Comparison of ENCODE assay signal across 8 cellular contexts in the genomic region with DNA sequence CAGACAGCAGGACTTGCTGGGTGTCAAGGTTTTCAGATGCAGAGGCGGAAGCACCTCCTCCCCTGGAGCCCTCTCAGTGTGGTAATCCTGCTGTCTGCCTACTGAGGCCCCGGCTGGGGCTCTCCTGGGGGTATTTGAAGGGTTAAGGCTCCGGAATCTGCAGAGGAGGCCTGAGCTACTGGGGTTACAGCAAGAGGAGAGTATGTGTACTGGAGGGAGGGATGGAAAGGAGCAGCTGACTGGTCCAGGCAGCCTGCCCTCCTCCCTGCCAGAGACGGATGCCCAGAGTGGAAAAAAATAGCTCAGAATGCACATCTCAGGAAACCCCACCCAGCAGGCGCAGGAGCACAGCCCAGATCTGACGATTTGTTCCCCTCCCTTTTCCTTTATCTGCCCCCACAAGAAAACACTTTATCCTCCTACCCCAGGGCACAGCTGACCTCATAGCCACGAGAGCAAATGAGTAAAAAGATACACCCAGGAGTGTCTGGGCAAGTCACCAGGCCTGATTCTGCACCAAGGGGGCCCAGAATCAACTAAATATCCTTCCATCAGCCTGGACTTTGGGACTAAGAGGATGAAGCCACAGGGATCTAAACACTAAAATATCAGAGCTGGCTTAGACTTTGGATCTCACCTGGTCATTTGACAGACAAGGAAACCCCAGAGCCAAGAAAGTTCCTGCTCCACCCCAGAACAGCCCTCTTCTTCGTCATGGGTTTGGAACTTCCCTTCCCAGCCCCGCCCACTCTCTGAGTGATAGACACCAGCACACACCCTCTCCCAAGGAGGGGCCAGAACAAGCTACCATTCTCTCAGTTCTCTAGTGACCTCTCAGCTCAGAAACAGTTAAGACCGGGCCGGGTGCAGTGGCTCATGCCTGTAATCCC. TPM values are rescaled to one million over a fixed set of nuclear protein-coding genes. Genes with fewer than 3 reads are reported as not detected.
DNase-seq lines count a peak whose midpoint lies in the region; ATAC-seq, FAIRE-seq and TF ChIP-seq lines count a peak whose summit lies in the region.

No MANE protein-coding gene starts in this region.

- H3K27ac ChIP-seq in pancreas (peak overlapping the region; percentile 73 to 100 (median 88)), thymus (ENCODE audit: low read depth) (peak overlapping the region; percentile 79)

- 6 to 9% methylated on average over 11 of the region's 11 CpGs for WGBS in pancreas, 2 donors
- 20% methylated on average over 11 of the region's 11 CpGs for WGBS in thymus

- H3K36me3 ChIP-seq in BE2C (no peaks in the 10 kb centered on the region), pancreas (no peaks in the 10 kb centered on the region), thymus (ENCODE audit: control insufficient read depth, insufficient read depth) (peaks cover 6% of the 10 kb centered on the region)

- intact Hi-C loops in pancreas (cut with DNase I), result no loop called here

- H3K9me3 ChIP-seq in BE2C, result no peaks in the 10 kb centered on the region
- no peaks in the 10 kb centered on the region for H3K9me3 ChIP-seq in pancreas
- H3K9me3 ChIP-seq in thymus (ENCODE audit: control insufficient read depth), result no peaks in the 10 kb centered on the region

- peak; percentile 53 for FAIRE-seq in pancreas (lab: Jason Lieb, UNC)

- ATAC-seq in GM19351 (IDR thresholded peaks at IDR 0.05; ENCODE audit: unreplicated experiment) (peak; percentile 48), HG03520 (IDR thresholded peaks at IDR 0.05; ENCODE audit: unreplicated experiment) (peak; percentile 49), pancreas (peak; percentile 60 to 71 (median 66))
- peak; percentile 79 to 81 for ATAC-seq in activated naive CD4-positive, alpha-beta T cell treated with anti-CD3 and anti-CD28 coated beads, Interleukin-2, amount 50 U/mL, for 72 hours

- H3K4me1 ChIP-seq in BE2C (peaks cover 5% of the 10 kb centered on the region; the same call in 1 of the 2 replicates), pancreas (peaks cover 68 to 82% (median 80%) of the 10 kb centered on the region in 3 donors), thymus (ENCODE audit: control insufficient read depth, insufficient read depth, low read length) (peaks cover 46% of the 10 kb centered on the region)

- DNase-seq in BE2C (peak; percentile 58), SK-N-DZ (ENCODE audit: low spot score) (peak; percentile 60), glomerular visceral epithelial cell (ENCODE audit: extremely low spot score) (peak; percentile 91), pancreas (peak in 5 of 6 donors; percentile 83 to 94 (median 92))
- DNase-seq in activated naive CD4-positive, alpha-beta T cell treated with anti-CD3 and anti-CD28 coated beads, Interleukin-2, amount 50 U/mL, for 72 hours (ENCODE audit: low spot score in 2 of 2), result peak; percentile 73 to 87

- H3K36me3 Mint-ChIP-seq in activated naive CD4-positive, alpha-beta T cell treated with anti-CD3 and anti-CD28 coated beads, Interleukin-2, amount 50 U/mL, for 72 hours, result no peaks in the 10 kb centered on the region

- H3K27me3 ChIP-seq in BE2C (no peaks in the 10 kb centered on the region), pancreas (no peaks in the 10 kb centered on the region), thymus (ENCODE audit: control insufficient read depth, insufficient read depth) (no peaks in the 10 kb centered on the region)

- H3K9me3 Mint-ChIP-seq in activated naive CD4-positive, alpha-beta T cell treated with anti-CD3 and anti-CD28 coated beads, Interleukin-2, amount 50 U/mL, for 72 hours, result no peaks in the 10 kb centered on the region

- TF ChIP-seq CTCF in BE2C (IDR thresholded peaks at IDR 0.05; ENCODE audit: low read depth, low read length) (no peak), pancreas (IDR thresholded peaks at IDR 0.05) (no peak)

- peak overlapping the region; percentile 96 for H3K27ac Mint-ChIP-seq in activated naive CD4-positive, alpha-beta T cell treated with anti-CD3 and anti-CD28 coated beads, Interleukin-2, amount 50 U/mL, for 72 hours

- H3K4me3 ChIP-seq in BE2C (ENCODE audit: low read depth, low read length) (0 out of 2 replicates have a peak overlapping the region, but pooled peaks have one; percentile 8), pancreas (peak overlapping the region in 2 of 4 donors; percentile 11 to 32), thymus (ENCODE audit: low read length) (peak overlapping the region; percentile 41)

RNA-seq across cellular contexts. Expression of a gene that starts 5.5 kb away (rescaled TPM):
- polyA plus RNA-seq in BE2C (2012; ENCODE audit: insufficient read depth, insufficient read length, low read depth), result 3.5 TPM
- 1.6 and 2.0 TPM in 2 replicates for polyA plus RNA-seq in SK-N-DZ (2014; cell fraction: cytosol; rRNA removed)
- polyA plus RNA-seq in SK-N-DZ (2014; cell fraction: nucleus; rRNA removed), result 1.4 TPM in 2 replicates
- total RNA-seq in activated naive CD4-positive, alpha-beta T cell treated with anti-CD3 and anti-CD28 coated beads, Interleukin-2, amount 50 U/mL, for 72 hours, result 10 to 100 TPM; 46.1 to 47.5 TPM
- 100 to 1,000 TPM; 147 to 196 (median 170) TPM for total RNA-seq in pancreas
- 10 to 100 TPM; 56.6 to 84.1 TPM for polyA plus RNA-seq in pancreas
- 56.2 TPM for polyA plus RNA-seq in thymus

RNA-seq across cellular contexts. Expression of a gene that starts 16.5 kb away (rescaled TPM):
- polyA plus RNA-seq in BE2C (2012; ENCODE audit: insufficient read depth, insufficient read length, low read depth), result 212 TPM
- 72.8 and 76.1 TPM in 2 replicates for polyA plus RNA-seq in SK-N-DZ (2014; cell fraction: cytosol; rRNA removed)
- 54.6 and 55.3 TPM in 2 replicates for polyA plus RNA-seq in SK-N-DZ (2014; cell fraction: nucleus; rRNA removed)
- total RNA-seq in activated naive CD4-positive, alpha-beta T cell treated with anti-CD3 and anti-CD28 coated beads, Interleukin-2, amount 50 U/mL, for 72 hours, result 10 to 100 TPM; 25.1 to 30.4 TPM
- 10 to 100 TPM; 17.2 to 32.2 (median 21.4) TPM for total RNA-seq in pancreas
- polyA plus RNA-seq in pancreas (10 to 100 TPM; 48.9 to 89.1 TPM), thymus (76.1 TPM)

RNA-seq across cellular contexts. Expression of a gene that starts 16.9 kb away (rescaled TPM):
- polyA plus RNA-seq in BE2C (2012; ENCODE audit: insufficient read depth, insufficient read length, low read depth), result 322 TPM
- 128 and 170 TPM in 2 replicates for polyA plus RNA-seq in SK-N-DZ (2014; cell fraction: cytosol; rRNA removed)
- polyA plus RNA-seq in SK-N-DZ (2014; cell fraction: nucleus; rRNA removed), result 197 and 224 TPM in 2 replicates
- 10 to 100 TPM; 67.7 to 68.4 TPM for total RNA-seq in activated naive CD4-positive, alpha-beta T cell treated with anti-CD3 and anti-CD28 coated beads, Interleukin-2, amount 50 U/mL, for 72 hours
- 10 to 100 TPM; 34.0 to 51.8 (median 39.8) TPM for total RNA-seq in pancreas
- polyA plus RNA-seq in pancreas, result 10 to 100 TPM; 46.8 to 85.5 TPM
- 67.2 TPM for polyA plus RNA-seq in thymus

RNA-seq across cellular contexts. Expression of a gene that starts 26.0 kb away (rescaled TPM):
- polyA plus RNA-seq in BE2C (2012; ENCODE audit: insufficient read depth, insufficient read length, low read depth), result 6.8 TPM
- polyA plus RNA-seq in SK-N-DZ (2014; cell fraction: cytosol; rRNA removed), result 0.91 and 1.2 TPM in 2 replicates
- 1.3 TPM in 1 of 2 replicates, not detected in the other for polyA plus RNA-seq in SK-N-DZ (2014; cell fraction: nucleus; rRNA removed)
- total RNA-seq in activated naive CD4-positive, alpha-beta T cell treated with anti-CD3 and anti-CD28 coated beads, Interleukin-2, amount 50 U/mL, for 72 hours, result under 1 TPM; 0.46 to 0.88 TPM
- 1 to 10 TPM in 3 of 6 donors, under 1 TPM in 3; 0.12 to 1.8 (median 0.76) TPM for total RNA-seq in pancreas
- polyA plus RNA-seq in pancreas, result 1 to 10 TPM; 2.1 to 2.3 TPM
- 1.0 TPM for polyA plus RNA-seq in thymus
